Comparison of ENCODE assay signal across 7 cellular contexts in the genomic region with DNA sequence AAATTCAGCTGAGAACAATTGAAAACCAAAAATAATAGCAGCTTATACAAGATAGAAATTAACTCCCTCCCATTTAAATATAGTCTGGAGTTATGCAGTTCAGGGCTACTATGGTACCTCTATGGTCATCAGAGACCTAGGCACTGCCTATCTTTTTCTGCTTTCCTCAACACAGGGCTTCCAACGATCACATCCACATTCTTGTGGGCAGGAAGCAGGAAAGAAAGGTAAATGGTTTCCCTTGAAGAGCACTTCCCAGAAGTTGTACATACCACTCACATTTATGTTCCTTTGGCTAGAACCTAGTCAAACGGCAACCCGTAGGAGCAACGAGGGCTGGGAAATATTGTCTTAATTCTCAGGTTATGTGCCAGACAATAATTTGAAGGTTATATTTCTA.
"Had no signal": no experiment of that assay in that cellular context is flagged by ENCODE, and none has a peak within 500 bp of the region (broad histone marks: within the 10 kb centered on the region; RNA-seq: fewer than 3 reads in every experiment).

No MANE protein-coding gene starts in this region.

- H3K4me3 ChIP-seq: GM23248 had no signal

- H3K27ac Mint-ChIP-seq: H9, IgD-negative memory B cell had no signal

- ATAC-seq: HepG2 had no signal

- DNase-seq: GM23248, GOT3, H9, HCEC 1CT had no signal

- H3K36me3 Mint-ChIP-seq: IgD-negative memory B cell had no signal

- H3K9me3 Mint-ChIP-seq: H9, IgD-negative memory B cell had no signal

- H3K4me3 Mint-ChIP-seq: H9, IgD-negative memory B cell had no signal

- H3K27ac ChIP-seq: GM23248, HL-60 had no signal

- H3K4me1 Mint-ChIP-seq: IgD-negative memory B cell had no signal
